ENCODE assay signal across 8 cellular contexts in the genomic region with DNA sequence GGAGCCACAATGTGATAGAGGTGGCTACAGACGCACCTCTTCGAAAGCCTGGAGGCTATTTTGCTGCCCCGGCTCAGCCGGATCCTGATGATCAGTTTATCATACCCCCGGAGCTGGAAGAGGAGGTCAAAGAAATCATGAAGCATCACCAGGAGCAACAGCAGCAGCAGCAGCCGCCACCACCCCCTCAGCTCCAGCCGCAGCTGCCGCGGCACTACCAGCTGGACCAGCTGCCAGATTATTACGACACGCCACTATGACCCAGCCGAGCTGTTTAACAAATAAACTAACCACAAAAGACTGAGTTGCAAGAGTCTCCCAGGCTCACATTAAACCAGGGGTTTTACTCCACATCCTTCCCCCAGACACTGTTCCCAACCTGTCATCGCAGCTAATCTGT.
DNase-seq lines count a peak whose midpoint lies in the region; ATAC-seq, FAIRE-seq and TF ChIP-seq lines count a peak whose summit lies in the region.

No MANE protein-coding gene starts in this region.

- H3K4me3 ChIP-seq in astrocyte (ENCODE audit: insufficient read depth, low read depth, low read length), result no peak overlapping the region

- intact Hi-C loops in activated T-helper 2 cell treated with anti-CD3 and anti-CD28 coated beads, Interferon-gamma antibody, Interleukin-2, Interleukin-4, amounts not matched to agents 10 μg/mL and 5 μg/mL and 100 μg/mL, durations not matched to agents 14 hours and 24 hours and 36 hours (cut with micrococcal nuclease), result no loop called here

- no peak for FAIRE-seq in astrocyte (lab: Jason Lieb, UNC)

- no peak overlapping the region for H3K9ac ChIP-seq in astrocyte (ENCODE audit: low read length)

- H3K79me2 ChIP-seq in astrocyte (ENCODE audit: insufficient read depth, low read length), result no peaks in the 10 kb centered on the region

- H3K27ac Mint-ChIP-seq in astrocyte (ENCODE audit: unreplicated experiment), result no peak overlapping the region
- no peak overlapping the region for H3K27ac Mint-ChIP-seq in activated T-helper 2 cell treated with anti-CD3 and anti-CD28 coated beads, Interferon-gamma antibody, Interleukin-2, Interleukin-4, amounts not matched to agents 10 μg/mL and 5 μg/mL and 100 μg/mL, durations not matched to agents 14 hours and 24 hours and 36 hours
- H3K27ac Mint-ChIP-seq in activated T-cell treated with anti-CD3 and anti-CD28 coated beads, Interleukin-2, amount 50 U/mL, for 72 hours, result no peak overlapping the region

- no peak overlapping the region for H3K4me2 ChIP-seq in astrocyte (ENCODE audit: low read length)

- no peaks in the 10 kb centered on the region for H3K27me3 ChIP-seq in astrocyte (ENCODE audit: insufficient read depth, low read length)

- H3K36me3 ChIP-seq in astrocyte (ENCODE audit: insufficient read depth, low read length), result peaks cover 3% of the 10 kb centered on the region

- H3K36me3 Mint-ChIP-seq in astrocyte (ENCODE audit: low read depth, unreplicated experiment), result peaks cover 13% of the 10 kb centered on the region
- H3K36me3 Mint-ChIP-seq in activated T-helper 2 cell treated with anti-CD3 and anti-CD28 coated beads, Interferon-gamma antibody, Interleukin-2, Interleukin-4, amounts not matched to agents 10 μg/mL and 5 μg/mL and 100 μg/mL, durations not matched to agents 14 hours and 24 hours and 36 hours (ENCODE audit: low read depth), result peaks cover 30% of the 10 kb centered on the region
- no peaks in the 10 kb centered on the region for H3K36me3 Mint-ChIP-seq in activated T-cell treated with anti-CD3 and anti-CD28 coated beads, Interleukin-2, amount 50 U/mL, for 72 hours (ENCODE audit: insufficient read depth in 2 of 2)

- no peak overlapping the region for H3K4me3 Mint-ChIP-seq in astrocyte (ENCODE audit: unreplicated experiment)
- H3K4me3 Mint-ChIP-seq in activated T-helper 2 cell treated with anti-CD3 and anti-CD28 coated beads, Interferon-gamma antibody, Interleukin-2, Interleukin-4, amounts not matched to agents 10 μg/mL and 5 μg/mL and 100 μg/mL, durations not matched to agents 14 hours and 24 hours and 36 hours (ENCODE audit: low read depth), result no peak overlapping the region
- no peak overlapping the region for H3K4me3 Mint-ChIP-seq in activated T-cell treated with anti-CD3 and anti-CD28 coated beads, Interleukin-2, amount 50 U/mL, for 72 hours

- H3K9me3 Mint-ChIP-seq in astrocyte (ENCODE audit: unreplicated experiment), result no peaks in the 10 kb centered on the region
- H3K9me3 Mint-ChIP-seq in activated T-helper 2 cell treated with anti-CD3 and anti-CD28 coated beads, Interferon-gamma antibody, Interleukin-2, Interleukin-4, amounts not matched to agents 10 μg/mL and 5 μg/mL and 100 μg/mL, durations not matched to agents 14 hours and 24 hours and 36 hours, result no peaks in the 10 kb centered on the region
- H3K9me3 Mint-ChIP-seq in activated T-cell treated with anti-CD3 and anti-CD28 coated beads, Interleukin-2, amount 50 U/mL, for 72 hours, result no peaks in the 10 kb centered on the region

- peaks cover 7% of the 10 kb centered on the region for H4K20me1 ChIP-seq in astrocyte (ENCODE audit: insufficient read depth, low read length)

- peak; percentile 93 for DNase-seq in COLO668 (lab: John Stamatoyannopoulos, UW; ENCODE audit: unreplicated experiment)
- peak; percentile 44 for DNase-seq in NCI-H1694 (lab: John Stamatoyannopoulos, UW)
- peak; percentile 84 for DNase-seq in astrocyte (ENCODE audit: low read depth)
- DNase-seq in mucosa of gallbladder (ENCODE audit: low spot score), result peak; percentile 57
- DNase-seq in HPDE6-E6E7 (ENCODE audit: extremely low spot score), result no peak
- DNase-seq in activated T-helper 2 cell treated with anti-CD3 and anti-CD28 coated beads, Interferon-gamma antibody, Interleukin-2, Interleukin-4, amounts not matched to agents 10 μg/mL and 5 μg/mL and 100 μg/mL, durations not matched to agents 14 hours and 24 hours and 36 hours (ENCODE audit: low spot score), result no peak
- no peak for DNase-seq in activated T-cell treated with anti-CD3 and anti-CD28 coated beads, Interleukin-2, amount 50 U/mL, for 72 hours
- no peak for DNase-seq in NCI-H1436 (lab: John Stamatoyannopoulos, UW)

- no peak for TF ChIP-seq CTCF in astrocyte (IDR thresholded peaks at IDR 0.05; ENCODE audit: insufficient read depth, low read depth, low read length)

- H2AFZ ChIP-seq in astrocyte (ENCODE audit: low read depth, low read length), result no peak overlapping the region

- no peak for ATAC-seq in activated T-cell treated with anti-CD3 and anti-CD28 coated beads, Interleukin-2, amount 50 U/mL, for 72 hours (replicated peaks in 1 of 2)

- no peaks in the 10 kb centered on the region for H3K9me3 ChIP-seq in astrocyte (ENCODE audit: insufficient read depth, low read depth, low read length)

- no peaks in the 10 kb centered on the region for H3K4me1 Mint-ChIP-seq in astrocyte (ENCODE audit: low read depth, unreplicated experiment)
- peaks cover 4% of the 10 kb centered on the region for H3K4me1 Mint-ChIP-seq in activated T-helper 2 cell treated with anti-CD3 and anti-CD28 coated beads, Interferon-gamma antibody, Interleukin-2, Interleukin-4, amounts not matched to agents 10 μg/mL and 5 μg/mL and 100 μg/mL, durations not matched to agents 14 hours and 24 hours and 36 hours (ENCODE audit: low read depth)
- no peaks in the 10 kb centered on the region for H3K4me1 Mint-ChIP-seq in activated T-cell treated with anti-CD3 and anti-CD28 coated beads, Interleukin-2, amount 50 U/mL, for 72 hours (ENCODE audit: low read depth)

- H3K4me1 ChIP-seq in astrocyte (ENCODE audit: insufficient read depth, low read length), result peaks cover 8% of the 10 kb centered on the region

- no peaks in the 10 kb centered on the region for H3K27me3 Mint-ChIP-seq in astrocyte (ENCODE audit: low read depth, unreplicated experiment)
- H3K27me3 Mint-ChIP-seq in activated T-helper 2 cell treated with anti-CD3 and anti-CD28 coated beads, Interferon-gamma antibody, Interleukin-2, Interleukin-4, amounts not matched to agents 10 μg/mL and 5 μg/mL and 100 μg/mL, durations not matched to agents 14 hours and 24 hours and 36 hours (ENCODE audit: low read depth), result no peaks in the 10 kb centered on the region
- H3K27me3 Mint-ChIP-seq in activated T-cell treated with anti-CD3 and anti-CD28 coated beads, Interleukin-2, amount 50 U/mL, for 72 hours (ENCODE audit: low read depth), result no peaks in the 10 kb centered on the region

- H3K27ac ChIP-seq in astrocyte (ENCODE audit: low read depth, low read length), result no peak overlapping the region

Comparison
In these comparisons a context has a peak if more than half of its experiments do, and no peak if none do; other contexts are left out.
1. DNase-seq: peak in COLO668 (single experiment), NCI-H1694 (single experiment), astrocyte (single experiment) and mucosa of gallbladder (single experiment); none in HPDE6-E6E7 (single experiment), activated T-helper 2 cell treated with anti-CD3 and anti-CD28 coated beads, Interferon-gamma antibody, Interleukin-2, Interleukin-4, amounts not matched to agents 10 μg/mL and 5 μg/mL and 100 μg/mL, durations not matched to agents 14 hours and 24 hours and 36 hours (single experiment), activated T-cell treated with anti-CD3 and anti-CD28 coated beads, Interleukin-2, amount 50 U/mL, for 72 hours (0 of 2) and NCI-H1436 (single experiment).